Comparison of ENCODE assay signal across 17 cellular contexts in genomic region chr12:65634626-65635331, GRCh38.
DNase-seq lines count a peak whose midpoint lies in the region; ATAC-seq, FAIRE-seq and TF ChIP-seq lines count a peak whose summit lies in the region.
"Had no signal": no experiment of that assay in that cellular context is flagged by ENCODE, and none has a peak within 500 bp of the region (broad histone marks: within the 10 kb centered on the region; RNA-seq: fewer than 3 reads in every experiment).

No MANE protein-coding gene starts in this region.

- H3K27ac ChIP-seq in ACC112 (ENCODE audit: low read depth, low read length) = peak overlapping the region; percentile 100
- peak overlapping the region; percentile 61 for H3K27ac ChIP-seq in IMR-90 (ENCODE audit: insufficient read depth, low read length)
- H3K27ac ChIP-seq in keratinocyte (ENCODE audit: control insufficient read depth, insufficient read depth, low read length) = peak overlapping the region; percentile 97
- H3K27ac ChIP-seq: ascending aorta, upper lobe of left lung had no signal

- H2BK5ac ChIP-seq in IMR-90 (ENCODE audit: low read depth, low read length, poor library complexity, severe bottlenecking) = peak overlapping the region; percentile 98

- TF ChIP-seq CTCF in IMR-90 (conservative IDR thresholded peaks at IDR 0.05; ENCODE audit: low read depth, low read length) (no peak), chondrocyte (IDR thresholded peaks at IDR 0.05) (no peak), keratinocyte (optimal IDR thresholded peaks at IDR 0.05 in 1 of 3, IDR thresholded peaks at IDR 0.05 in 1 of 3, conservative IDR thresholded peaks at IDR 0.05 in 1 of 3; ENCODE audit: extremely low read depth in 1 of 3, insufficient read depth in 2 of 3, low read length in 3 of 3) (no peak)

- peak overlapping the region; percentile 82 for H2AK9ac ChIP-seq in IMR-90 (replicated peaks; ENCODE audit: low read depth, low read length, poor library complexity)

- H3K36me3 Mint-ChIP-seq in chondrocyte (ENCODE audit: low read depth) = no peaks in the 10 kb centered on the region
- H3K36me3 Mint-ChIP-seq: activated CD8-positive, alpha-beta memory T cell treated with anti-CD3 and anti-CD28 coated beads, Interleukin-2, amount 10 ng/mL, durations not matched to agents 7 days and 5 days; mesothelial cell of epicardium; stimulated activated memory B cell treated with anti-CD40 and anti-IgM and Interleukin-4, amounts not matched to agents 10 μg/mL and 1 μg/mL and 100 μg/mL, for 72 hours had no signal

- no peaks in the 10 kb centered on the region for H3K27me3 Mint-ChIP-seq in chondrocyte (ENCODE audit: low read depth)
- H3K27me3 Mint-ChIP-seq: activated CD8-positive, alpha-beta memory T cell treated with anti-CD3 and anti-CD28 coated beads, Interleukin-2, amount 10 ng/mL, durations not matched to agents 7 days and 5 days; stimulated activated memory B cell treated with anti-CD40 and anti-IgM and Interleukin-4, amounts not matched to agents 10 μg/mL and 1 μg/mL and 100 μg/mL, for 72 hours had no signal

- peak overlapping the region; percentile 99 for H3K18ac ChIP-seq in IMR-90 (ENCODE audit: low read depth, low read length)

- dilution Hi-C loops in IMR-90 (cut with HindIII; ENCODE audit: low sequenced_read_pairs, unreplicated experiment) = no loop called here
- dilution Hi-C loops in keratinocyte (cut with MboI; ENCODE audit: extremely low pct_ligation_motif_present, low sequenced_read_pairs) = no loop called here

- peak overlapping the region; percentile 79 for H3K27ac Mint-ChIP-seq in chondrocyte (ENCODE audit: unreplicated experiment)
- H3K27ac Mint-ChIP-seq: activated CD8-positive, alpha-beta memory T cell treated with anti-CD3 and anti-CD28 coated beads, Interleukin-2, amount 10 ng/mL, durations not matched to agents 7 days and 5 days; mesothelial cell of epicardium; stimulated activated memory B cell treated with anti-CD40 and anti-IgM and Interleukin-4, amounts not matched to agents 10 μg/mL and 1 μg/mL and 100 μg/mL, for 72 hours had no signal

- ATAC-seq in IMR-90 (ENCODE audit: low read depth) (peak; percentile 11), GM18861 (IDR thresholded peaks at IDR 0.05; ENCODE audit: unreplicated experiment) (no peak)
- ATAC-seq: activated CD8-positive, alpha-beta memory T cell treated with anti-CD3 and anti-CD28 coated beads, Interleukin-2, amount 10 ng/mL, durations not matched to agents 7 days and 5 days; stimulated activated memory B cell treated with anti-CD40 and anti-IgM and Interleukin-4, amounts not matched to agents 10 μg/mL and 1 μg/mL and 100 μg/mL, for 72 hours had no signal

- H2AFZ ChIP-seq in ACC112 (ENCODE audit: low read length, unreplicated experiment) (peak overlapping the region; percentile 55), IMR-90 (replicated peaks; ENCODE audit: low read length, poor library complexity) (peak overlapping the region; percentile 58), keratinocyte (ENCODE audit: control insufficient read depth, low read length) (no peak overlapping the region)

- no peaks in the 10 kb centered on the region for H3K36me3 ChIP-seq in ACC112 (ENCODE audit: insufficient read depth, low read length)
- H3K36me3 ChIP-seq in IMR-90 (ENCODE audit: control insufficient read depth, insufficient read depth, low read length) = no peaks in the 10 kb centered on the region
- no peaks in the 10 kb centered on the region for H3K36me3 ChIP-seq in keratinocyte (ENCODE audit: control insufficient read depth in 2 of 2, extremely low read depth in 1 of 2, insufficient read depth in 2 of 2, low read length in 2 of 2)
- H3K36me3 ChIP-seq: ascending aorta, upper lobe of left lung had no signal

- no peaks in the 10 kb centered on the region for H4K20me1 ChIP-seq in IMR-90 (ENCODE audit: insufficient read depth, low read length)
- H4K20me1 ChIP-seq in keratinocyte (ENCODE audit: control insufficient read depth, extremely low read depth, insufficient read depth, low read length) = no peaks in the 10 kb centered on the region

- no peaks in the 10 kb centered on the region for H3K27me3 ChIP-seq in ACC112 (ENCODE audit: insufficient read depth, low read length)
- H3K27me3 ChIP-seq in IMR-90 (ENCODE audit: control insufficient read depth, insufficient read depth, low read length) = no peaks in the 10 kb centered on the region
- no peaks in the 10 kb centered on the region for H3K27me3 ChIP-seq in keratinocyte (ENCODE audit: control insufficient read depth, extremely low read depth, insufficient read depth, low read length)
- H3K27me3 ChIP-seq: ascending aorta, upper lobe of left lung had no signal

- peaks cover 52% of the 10 kb centered on the region for H3K4me1 Mint-ChIP-seq in chondrocyte (ENCODE audit: low read depth)
- H3K4me1 Mint-ChIP-seq: activated CD8-positive, alpha-beta memory T cell treated with anti-CD3 and anti-CD28 coated beads, Interleukin-2, amount 10 ng/mL, durations not matched to agents 7 days and 5 days; stimulated activated memory B cell treated with anti-CD40 and anti-IgM and Interleukin-4, amounts not matched to agents 10 μg/mL and 1 μg/mL and 100 μg/mL, for 72 hours had no signal

- CTCF ChIA-PET in IMR-90 (lab: Yijun Ruan, JAX) = interaction anchor here (0.8 to 0.9 kb wide), 2 partner anchors 14 to 184 kb away, joined by 3 to 4 read pairs; no protein-coding TSS in a partner anchor

- H3K23ac ChIP-seq in IMR-90 (ENCODE audit: low read depth, low read length) = peak overlapping the region; percentile 78

- H3K14ac ChIP-seq in IMR-90 (replicated peaks; ENCODE audit: low read depth, low read length) = peak overlapping the region; percentile 63

- in situ Hi-C loops in IMR-90 (cut with MboI; ENCODE audit: low sequenced_read_pairs) = no loop called here

- no TSS peak for BruUV-seq in IMR-90 (replicated peaks; lab: Mats Ljungman, UMichigan)

- H3K79me2 ChIP-seq in ACC112 (ENCODE audit: control insufficient read depth, insufficient read depth, low read length, unreplicated experiment) (no peaks in the 10 kb centered on the region), keratinocyte (ENCODE audit: control insufficient read depth, insufficient read depth, low read length) (no peaks in the 10 kb centered on the region)

- WGBS in IMR-90 (ENCODE audit: extremely low coverage in 2 of 2, insufficient read length in 1 of 2), 2 experiments = 40% methylated on average over 1 of the region's 6 CpGs; no CpG with 5 or more reads in 1 of the 2 experiments

- peak; percentile 84 for DNase-seq in IMR-90
- DNase-seq in chondrocyte (ENCODE audit: low spot score) = no peak
- no peak for DNase-seq in keratinocyte (ENCODE audit: low read depth, low spot score)
- DNase-seq in AG20443 (ENCODE audit: low spot score) = no peak
- DNase-seq in NCI-H2081 (lab: John Stamatoyannopoulos, UW) = no peak
- DNase-seq in DMS 273 treated with DMSO at 0.1 percent for 48 hours (lab: John Stamatoyannopoulos, UW) = no peak
- DNase-seq: activated CD4-positive, CD25-positive, alpha-beta regulatory T cell treated with anti-CD3 and anti-CD28 coated beads, Interleukin-2, amount 50 U/mL, for 72 hours; activated CD8-positive, alpha-beta memory T cell treated with anti-CD3 and anti-CD28 coated beads, Interleukin-2, amount 10 ng/mL, durations not matched to agents 7 days and 5 days; activated gamma-delta T cell treated with Interleukin-2 at 50 U/mL for 16 hours; SHP77 treated with DMSO at 0.1 percent for 48 hours; upper lobe of left lung had no signal

- H2BK15ac ChIP-seq in IMR-90 (ENCODE audit: low read depth, low read length) = peak overlapping the region; percentile 93

- H3K4me1 ChIP-seq in ACC112 (ENCODE audit: control insufficient read depth, insufficient read depth, low read length, unreplicated experiment) (peaks cover 60% of the 10 kb centered on the region), IMR-90 (ENCODE audit: control insufficient read depth, insufficient read depth, low read length) (peaks cover 31% of the 10 kb centered on the region), keratinocyte (ENCODE audit: control insufficient read depth, extremely low read depth, insufficient read depth, low read length) (peaks cover 68% of the 10 kb centered on the region)
- H3K4me1 ChIP-seq: upper lobe of left lung had no signal

- H2BK20ac ChIP-seq in IMR-90 (ENCODE audit: low read depth, low read length) = peak overlapping the region; percentile 95

- H4K8ac ChIP-seq in IMR-90 (ENCODE audit: low read depth in 2 of 2, low read length in 2 of 2) = peak overlapping the region; percentile 87 to 94

- H3K79me1 ChIP-seq in IMR-90 (ENCODE audit: low read depth in 1 of 2, low read length in 2 of 2) = peaks cover 0 to 41% of the 10 kb centered on the region in 2 experiments; a peak in 2 of 4 replicates

- H3K9ac ChIP-seq in IMR-90 (ENCODE audit: low read depth, low read length) (peak overlapping the region; percentile 7; the same call in 1 of the 2 replicates), keratinocyte (ENCODE audit: control insufficient read depth, extremely low read depth, insufficient read depth, low read length) (peak overlapping the region; percentile 75)

- H3K4me3 Mint-ChIP-seq in chondrocyte (ENCODE audit: unreplicated experiment) = no peak overlapping the region
- H3K4me3 Mint-ChIP-seq: activated CD8-positive, alpha-beta memory T cell treated with anti-CD3 and anti-CD28 coated beads, Interleukin-2, amount 10 ng/mL, durations not matched to agents 7 days and 5 days; mesothelial cell of epicardium; stimulated activated memory B cell treated with anti-CD40 and anti-IgM and Interleukin-4, amounts not matched to agents 10 μg/mL and 1 μg/mL and 100 μg/mL, for 72 hours had no signal

- FAIRE-seq in keratinocyte (lab: Jason Lieb, UNC) = no peak

- H2BK120ac ChIP-seq in IMR-90 (ENCODE audit: low read depth, low read length) = peak overlapping the region; percentile 93

- no peaks in the 10 kb centered on the region for H3K9me3 ChIP-seq in IMR-90 (ENCODE audit: control insufficient read depth, insufficient read depth, low read length)
- H3K9me3 ChIP-seq in keratinocyte (ENCODE audit: control insufficient read depth, low read depth, low read length) = no peaks in the 10 kb centered on the region
- H3K9me3 ChIP-seq: ascending aorta, upper lobe of left lung had no signal

- H2AK5ac ChIP-seq in IMR-90 (ENCODE audit: low read depth, low read length) = peak overlapping the region; percentile 76

- H3K4me2 ChIP-seq in IMR-90 (ENCODE audit: low read depth, low read length) = peak overlapping the region; percentile 58; the same call in 1 of the 2 replicates
- peak overlapping the region; percentile 82 for H3K4me2 ChIP-seq in keratinocyte (ENCODE audit: control insufficient read depth, extremely low read depth, insufficient read depth, low read depth, low read length)

- POLR2A ChIA-PET in IMR-90 (lab: Charles Lee; ENCODE audit: unreplicated experiment) = no interaction called here

- peak overlapping the region; percentile 99 for H4K5ac ChIP-seq in IMR-90 (ENCODE audit: low read depth, low read length)

- no peak; the same call in none of the 2 replicates for TF ChIP-seq POLR2A in IMR-90 (IDR thresholded peaks at IDR 0.05; ENCODE audit: low read depth, low read length)

- intact Hi-C loops in IMR-90 (cut with micrococcal nuclease) = loop anchor here (5.0 kb wide), 1 partner anchor 38 kb away; no protein-coding TSS in a partner anchor

- H3K9me3 Mint-ChIP-seq in chondrocyte (ENCODE audit: low read depth) = no peaks in the 10 kb centered on the region

- H3K4me3 ChIP-seq in ACC112 (ENCODE audit: low read depth, low read length) (no peak overlapping the region), IMR-90 (ENCODE audit: insufficient read depth, low read depth, low read length) (no peak overlapping the region), keratinocyte (ENCODE audit: control insufficient read depth in 2 of 3, extremely low read depth in 1 of 3, insufficient read depth in 2 of 3, low read depth in 1 of 3, low read length in 3 of 3) (peak overlapping the region in 2 of 3 experiments; percentile 18 to 43)
- H3K4me3 ChIP-seq: ascending aorta, skin epidermis, upper lobe of left lung had no signal

- no peak for TF ChIP-seq RAD21 in IMR-90 (IDR thresholded peaks at IDR 0.05; ENCODE audit: low read length)

- peak overlapping the region; percentile 36 for H3K56ac ChIP-seq in IMR-90 (ENCODE audit: extremely low read depth, insufficient read depth, low read length)

- peak overlapping the region; percentile 86 for H3K4ac ChIP-seq in IMR-90 (ENCODE audit: low read depth, low read length)

- H4K91ac ChIP-seq in IMR-90 (ENCODE audit: insufficient read depth, low read depth, low read length) = peak overlapping the region; percentile 86

- peaks cover 14% of the 10 kb centered on the region for H3K9me1 ChIP-seq in IMR-90 (ENCODE audit: insufficient read depth, low read length)
- H3K9me1 ChIP-seq in keratinocyte (ENCODE audit: control insufficient read depth, extremely low read depth, insufficient read depth, low read length) = no peaks in the 10 kb centered on the region

Comparison
In these comparisons a context has a peak if more than half of its experiments do, and no peak if none do; other contexts are left out.
1. H3K4me3 ChIP-seq: peak in keratinocyte (2 of 3); none in ACC112 (single experiment) and IMR-90 (single experiment).
2. Peak in every context shown above with its lines, with median percentiles within 50 percentile points of each other: H3K27ac ChIP-seq.